Comparison of ENCODE assay signal across 13 cellular contexts in the genomic region with DNA sequence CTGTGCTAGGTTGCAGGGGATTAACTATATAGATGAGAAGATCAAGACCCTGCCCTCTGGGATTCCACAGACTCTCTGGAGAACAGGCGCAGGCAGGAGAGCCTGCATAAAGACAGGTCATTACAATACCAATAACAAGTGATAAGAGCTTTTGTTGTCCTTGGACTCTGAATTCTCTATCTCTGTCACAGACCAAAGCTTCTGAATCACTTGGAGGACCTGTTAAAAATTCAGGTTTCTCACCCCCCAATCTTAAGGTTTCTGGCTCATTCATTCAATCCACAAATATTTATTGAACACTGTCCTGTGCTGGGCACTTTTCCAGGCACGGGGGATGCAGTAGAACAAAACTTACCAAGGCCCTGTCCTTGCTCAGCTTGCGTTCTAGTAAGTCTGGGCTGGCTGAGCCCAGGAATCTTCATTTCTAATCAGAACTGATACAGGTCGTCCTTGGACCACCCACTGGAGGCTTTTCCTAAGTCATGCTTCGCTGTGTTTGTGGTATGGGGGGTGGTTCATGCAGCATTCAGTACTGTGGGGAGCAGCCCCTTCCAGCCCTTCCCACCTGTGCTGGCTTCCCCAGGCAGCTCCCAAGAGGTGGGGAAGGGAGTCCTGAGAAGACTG. TPM values are rescaled to one million over a fixed set of nuclear protein-coding genes. Genes with fewer than 3 reads are reported as not detected.
A peak's percentile ranks its signal among the peaks of the same experiment; 100 is the strongest.
DNase-seq lines count a peak whose midpoint lies in the region; ATAC-seq, FAIRE-seq and TF ChIP-seq lines count a peak whose summit lies in the region.
"Had no signal": no experiment of that assay in that cellular context is flagged by ENCODE, and none has a peak within 500 bp of the region (broad histone marks: within the 10 kb centered on the region; RNA-seq: fewer than 3 reads in every experiment).

No MANE protein-coding gene starts in this region.

- H3K36me3 Mint-ChIP-seq in brain = no peaks in the 10 kb centered on the region
- peaks cover 9% of the 10 kb centered on the region for H3K36me3 Mint-ChIP-seq in neural progenitor cell

- H3K4me3 Mint-ChIP-seq in brain (peak overlapping the region; percentile 86 to 95 (median 88)), neural progenitor cell (peak overlapping the region; percentile 89)

- no peak overlapping the region for H2AFZ ChIP-seq in Karpas-422 (ENCODE audit: low read length)
- no peak overlapping the region for H2AFZ ChIP-seq in neural progenitor cell (replicated peaks)

- H3K36me3 ChIP-seq in Karpas-422 (ENCODE audit: insufficient read depth, low read length) (no peaks in the 10 kb centered on the region), neural progenitor cell (no peaks in the 10 kb centered on the region)

- H4K20me1 ChIP-seq in Karpas-422 (ENCODE audit: insufficient read depth, low read depth, low read length) (0 out of 2 replicates have a peak, but pooled peaks cover 4% of the 10 kb centered on the region), neural progenitor cell (ENCODE audit: low read depth) (peaks cover 42% of the 10 kb centered on the region)

- H3K4me2 ChIP-seq in Karpas-422 (ENCODE audit: low read depth, low read length, poor library complexity, severe bottlenecking) (peak overlapping the region; percentile 95), neural progenitor cell (peak overlapping the region; percentile 94)

- TF ChIP-seq CTCF in brain (conservative IDR thresholded peaks at IDR 0.05) = no peak
- no peak for TF ChIP-seq CTCF in neural progenitor cell (IDR thresholded peaks at IDR 0.05)
- TF ChIP-seq CTCF in D721Med (IDR thresholded peaks at IDR 0.05; ENCODE audit: insufficient read depth, missing control alignments) = no peak

- ATAC-seq in GM18868 (IDR thresholded peaks at IDR 0.05; ENCODE audit: unreplicated experiment) = no peak

- H3K4me3 ChIP-seq in Karpas-422 (ENCODE audit: low read length) (peak overlapping the region; percentile 85), neural progenitor cell (peak overlapping the region; percentile 93)

- H3K4me1 ChIP-seq in Karpas-422 (ENCODE audit: low read length) = peaks cover 44% of the 10 kb centered on the region
- H3K4me1 ChIP-seq in neural progenitor cell = peaks cover 23% of the 10 kb centered on the region

- peaks cover 52% of the 10 kb centered on the region for H3K4me1 Mint-ChIP-seq in brain
- peaks cover 45% of the 10 kb centered on the region for H3K4me1 Mint-ChIP-seq in neural progenitor cell

- H3K27me3 ChIP-seq in Karpas-422 (ENCODE audit: low read length) (no peaks in the 10 kb centered on the region), neural progenitor cell (peaks cover 7% of the 10 kb centered on the region)
- H3K27me3 ChIP-seq: body of pancreas had no signal

- no peak for FAIRE-seq in D721Med (lab: Jason Lieb, UNC)

- in situ Hi-C loops in KBM-7 (cut with MboI; ENCODE audit: low pct_unique_long_range_greater_than_20kb, low sequenced_read_pairs) = no loop called here

- peak overlapping the region; percentile 46 to 93 (median 76) for H3K27ac Mint-ChIP-seq in brain
- H3K27ac Mint-ChIP-seq in neural progenitor cell = peak overlapping the region; percentile 82

- H3K9me3 Mint-ChIP-seq in brain (peaks cover 0 to 2% (median 0%) of the 10 kb centered on the region in 5 experiments), neural progenitor cell (peaks cover 2% of the 10 kb centered on the region)

- peak; percentile 41 for DNase-seq in NCI-H82 (lab: John Stamatoyannopoulos, UW)
- DNase-seq in NCI-H82 treated with DMSO at 0.1 percent for 48 hours (lab: John Stamatoyannopoulos, UW; ENCODE audit: unreplicated experiment) = no peak
- DNase-seq in Karpas-422 = no peak
- DNase-seq in neural progenitor cell (ENCODE audit: low spot score) = no peak
- DNase-seq in D721Med (ENCODE audit: insufficient read length, low spot score) = no peak
- DNase-seq in KBM-7 = no peak

- no peaks in the 10 kb centered on the region for H3K9me2 ChIP-seq in Karpas-422 (replicated peaks; ENCODE audit: insufficient read depth, low read length)

- H3K27me3 Mint-ChIP-seq in brain (peaks cover 7% of the 10 kb centered on the region), neural progenitor cell (ENCODE audit: insufficient read depth, low read depth) (peaks cover 10% of the 10 kb centered on the region)

- H3K9ac ChIP-seq in Karpas-422 (ENCODE audit: low read length) (peak overlapping the region; percentile 82), neural progenitor cell (no peak overlapping the region)

- H3K27ac ChIP-seq in Karpas-422 (ENCODE audit: low read length) (no peak overlapping the region), neural progenitor cell (no peak overlapping the region)

- H3K9me3 ChIP-seq in Karpas-422 (ENCODE audit: low read length) (no peaks in the 10 kb centered on the region), neural progenitor cell (ENCODE audit: low read depth) (no peaks in the 10 kb centered on the region)
- H3K9me3 ChIP-seq: body of pancreas had no signal

- peaks cover 40% of the 10 kb centered on the region for H3F3A ChIP-seq in neural progenitor cell (ENCODE audit: low read depth)

- peaks cover 11% of the 10 kb centered on the region for H3K79me2 ChIP-seq in Karpas-422 (ENCODE audit: low read length)
- H3K79me2 ChIP-seq in neural progenitor cell (ENCODE audit: low read depth) = peaks cover 13% of the 10 kb centered on the region

RNA-seq across cellular contexts. Expression of gene EFNA4, which starts 1.4 kb away (rescaled TPM):
- total RNA-seq in Karpas-422 (2014; rRNA removed; shearing (Covaris generic); ENCODE audit: low replicate concordance) = 10.4 and 14.5 TPM in 2 replicates
- 1.6 TPM for polyA plus RNA-seq in brain (ENCODE audit: insufficient read depth, low read depth, low replicate concordance)
- total RNA-seq in neural progenitor cell (ENCODE audit: low replicate concordance) = 10.7 and 18.4 TPM in 2 replicates

RNA-seq across cellular contexts. Expression of gene EFNA3, which starts 13.7 kb away (rescaled TPM):
- 12.2 and 15.7 TPM in 2 replicates for total RNA-seq in Karpas-422 (2014; rRNA removed; shearing (Covaris generic); ENCODE audit: low replicate concordance)
- polyA plus RNA-seq in brain (ENCODE audit: insufficient read depth, low read depth, low replicate concordance) = 34.9 TPM
- 4.0 and 9.6 TPM in 2 replicates for total RNA-seq in neural progenitor cell (ENCODE audit: low replicate concordance)

RNA-seq across cellular contexts. Expression of gene ADAM15, which starts 13.8 kb away (rescaled TPM):
- 33.6 and 50.0 TPM in 2 replicates for total RNA-seq in Karpas-422 (2014; rRNA removed; shearing (Covaris generic); ENCODE audit: low replicate concordance)
- polyA plus RNA-seq in brain (ENCODE audit: insufficient read depth, low read depth, low replicate concordance) = 40.1 TPM
- total RNA-seq in neural progenitor cell (ENCODE audit: low replicate concordance) = 15.7 and 44.9 TPM in 2 replicates

RNA-seq across cellular contexts. Expression of gene DCST1, which starts 31.3 kb away (rescaled TPM):
- total RNA-seq in Karpas-422 (2014; rRNA removed; shearing (Covaris generic); ENCODE audit: low replicate concordance) = not detected in 2 replicates
- not detected for polyA plus RNA-seq in brain (ENCODE audit: insufficient read depth, low read depth, low replicate concordance)
- total RNA-seq in neural progenitor cell (ENCODE audit: low replicate concordance) = not detected in 2 replicates
- total RNA-seq: A172, body of pancreas, fibroblast of villous mesenchyme, HT1080 had no signal

RNA-seq across cellular contexts. Expression of gene DCST2, which starts 31.3 kb away (rescaled TPM):
- 1.3 and 3.5 TPM in 2 replicates for total RNA-seq in Karpas-422 (2014; rRNA removed; shearing (Covaris generic); ENCODE audit: low replicate concordance)
- 0.81 TPM for polyA plus RNA-seq in brain (ENCODE audit: insufficient read depth, low read depth, low replicate concordance)
- total RNA-seq in neural progenitor cell (ENCODE audit: low replicate concordance) = 1.8 and 2.0 TPM in 2 replicates
- total RNA-seq: fibroblast of villous mesenchyme, temporal lobe had no signal
